11 cellular contexts compared by ENCODE assay signal in genomic region chr22:30541979-30542810, GRCh38. TPM values are rescaled to one million over a fixed set of nuclear protein-coding genes. Genes with fewer than 3 reads are reported as not detected.
DNase-seq lines count a peak whose midpoint lies in the region; ATAC-seq and TF ChIP-seq lines count a peak whose summit lies in the region.
"Had no signal": no experiment of that assay in that cellular context is flagged by ENCODE, and none has a peak within 500 bp of the region (broad histone marks: within the 10 kb centered on the region; RNA-seq: fewer than 3 reads in every experiment).

No MANE protein-coding gene starts in this region.

- H3K27me3 ChIP-seq in adrenal gland: no peaks in the 10 kb centered on the region
- peaks cover 0 to 11% of the 10 kb centered on the region in 2 donors for H3K27me3 ChIP-seq in right atrium auricular region

- no peak overlapping the region for H3K27ac Mint-ChIP-seq in osteocyte (ENCODE audit: unreplicated experiment)
- H3K27ac Mint-ChIP-seq: CD4-positive, alpha-beta T cell had no signal

- TF ChIP-seq CTCF in adrenal gland (IDR thresholded peaks at IDR 0.05) (no peak), right atrium auricular region (IDR thresholded peaks at IDR 0.05) (no peak), osteocyte (IDR thresholded peaks at IDR 0.05) (no peak)

- H3K4me3 Mint-ChIP-seq in osteocyte (ENCODE audit: unreplicated experiment): peak overlapping the region; percentile 61
- H3K4me3 Mint-ChIP-seq: CD4-positive, alpha-beta T cell had no signal

- H3K27ac ChIP-seq in adrenal gland (no peak overlapping the region), right atrium auricular region (no peak overlapping the region)

- H3K9me3 Mint-ChIP-seq in osteocyte (ENCODE audit: unreplicated experiment): no peaks in the 10 kb centered on the region
- H3K9me3 Mint-ChIP-seq: CD4-positive, alpha-beta T cell had no signal

- H3K27me3 Mint-ChIP-seq in osteocyte (ENCODE audit: unreplicated experiment): peaks cover 6% of the 10 kb centered on the region

- no peaks in the 10 kb centered on the region for H3K9me3 ChIP-seq in adrenal gland (replicated peaks in 1 of 3)
- H3K9me3 ChIP-seq in right atrium auricular region: no peaks in the 10 kb centered on the region

- H3K4me1 Mint-ChIP-seq in osteocyte (ENCODE audit: unreplicated experiment): peaks cover 5% of the 10 kb centered on the region

- no peak for TF ChIP-seq POLR2A in adrenal gland (IDR thresholded peaks at IDR 0.05)

- H3K36me3 ChIP-seq in adrenal gland (replicated peaks in 1 of 2): no peaks in the 10 kb centered on the region
- no peaks in the 10 kb centered on the region for H3K36me3 ChIP-seq in right atrium auricular region

- intact Hi-C loops in adrenal gland (cut with DNase I): no loop called here

- no peak for ATAC-seq in GM18511 (IDR thresholded peaks at IDR 0.05; ENCODE audit: unreplicated experiment)

- peaks cover 0 to 8% of the 10 kb centered on the region in 2 donors for H3K4me1 ChIP-seq in adrenal gland (replicated peaks in 1 of 2)
- peaks cover 0 to 12% of the 10 kb centered on the region in 2 donors for H3K4me1 ChIP-seq in right atrium auricular region

- 8 to 40% (median 16%) methylated on average over 24 to 64 of the region's 64 CpGs for WGBS in adrenal gland, 4 donors

- H3K36me3 Mint-ChIP-seq in osteocyte (ENCODE audit: unreplicated experiment): no peaks in the 10 kb centered on the region

- peak overlapping the region in 1 of 4 donors; percentile 53 for H3K4me3 ChIP-seq in adrenal gland
- peak overlapping the region; percentile 5 to 46 for H3K4me3 ChIP-seq in right atrium auricular region

- peak; percentile 17 for DNase-seq in CD1c-positive myeloid dendritic cell (ENCODE audit: extremely low spot score)
- peak in 4 of 7 donors; percentile 15 to 51 (median 36) for DNase-seq in adrenal gland
- no peak for DNase-seq in right atrium auricular region (ENCODE audit: low spot score)
- DNase-seq in osteocyte (ENCODE audit: extremely low spot score, unreplicated experiment): no peak
- no peak for DNase-seq in NCI-H1092 (lab: John Stamatoyannopoulos, UW)
- no peak for DNase-seq in DMS114 treated with DMSO at 0.1 percent for 48 hours (lab: John Stamatoyannopoulos, UW; ENCODE audit: unreplicated experiment)
- DNase-seq in NCI-H1436 treated with DMSO at 0.1 percent for 48 hours (lab: John Stamatoyannopoulos, UW): no peak
- DNase-seq: aorta; CD4-positive, alpha-beta T cell; NCI-H446 treated with DMSO at 0.1 percent for 48 hours had no signal

RNA-seq across cellular contexts. Expression of gene SEC14L6, which starts 4.3 kb away (rescaled TPM):
- 1 to 10 TPM in 4 of 8 donors, under 1 TPM in 3, not detected in 1; 0.19 to 4.3 (median 1.2) TPM for total RNA-seq in adrenal gland
- 1 to 10 TPM in 1 of 3 donors, under 1 TPM in 2; 0.32 to 1.5 (median 0.74) TPM for polyA plus RNA-seq in adrenal gland
- total RNA-seq in right atrium auricular region: 1 to 10 TPM in 1 of 2 donors, under 1 TPM in 1; 0.11 to 1.1 TPM
- 0.54 and 0.78 TPM in 2 replicates for total RNA-seq in osteocyte
- total RNA-seq: CD4-positive, alpha-beta T cell had no signal

RNA-seq across cellular contexts. Expression of gene GAL3ST1, which starts 32.3 kb away (rescaled TPM):
- total RNA-seq in adrenal gland: under 1 TPM in 1 of 8 donors, not detected in 7; 0.31 TPM
- polyA plus RNA-seq in adrenal gland: under 1 TPM in 2 of 3 donors, not detected in 1; 0.57 to 0.72 TPM
- total RNA-seq in right atrium auricular region: 1 to 10 TPM in 1 of 2 donors, under 1 TPM in 1; 0.33 to 1.7 TPM
- total RNA-seq in osteocyte: 0.21 and 0.46 TPM in 2 replicates
- total RNA-seq: CD4-positive, alpha-beta T cell had no signal

RNA-seq across cellular contexts. Expression of gene SEC14L4, which starts 36.7 kb away (rescaled TPM):
- total RNA-seq in adrenal gland: 1 to 10 TPM in 6 of 8 donors, under 1 TPM in 2; 0.17 to 2.6 (median 1.3) TPM
- under 1 TPM; 0.29 to 0.64 (median 0.47) TPM for polyA plus RNA-seq in adrenal gland
- not detected for total RNA-seq in right atrium auricular region
- total RNA-seq in osteocyte: not detected in 2 replicates
- total RNA-seq: aorta; CD4-positive, alpha-beta T cell had no signal
- polyA plus RNA-seq: aorta had no signal

RNA-seq across cellular contexts. Expression of gene PES1, which starts 49.5 kb away (rescaled TPM):
- total RNA-seq in adrenal gland (100 to 1,000 TPM in 1 of 8 donors, 10 to 100 TPM in 7; 46.0 to 105 (median 58.1) TPM), right atrium auricular region (10 to 100 TPM; 13.2 to 33.5 TPM), osteocyte (71.6 and 73.5 TPM in 2 replicates)
- 100 to 1,000 TPM in 1 of 3 donors, 10 to 100 TPM in 2; 63.6 to 117 (median 68.5) TPM for polyA plus RNA-seq in adrenal gland

Comparison
In these comparisons a context has a peak if more than half of its experiments do, and no peak if none do; other contexts are left out.
1. DNase-seq: peak in CD1c-positive myeloid dendritic cell (single experiment) and adrenal gland (4 of 7); none in right atrium auricular region (single experiment), osteocyte (single experiment), NCI-H1092 (single experiment), DMS114 treated with DMSO at 0.1 percent for 48 hours (single experiment) and NCI-H1436 treated with DMSO at 0.1 percent for 48 hours (single experiment).